ENCODE assay signal across 11 cellular contexts in genomic region chr11:96267001-96267489, GRCh38.
DNase-seq lines count a peak whose midpoint lies in the region; ATAC-seq, FAIRE-seq and TF ChIP-seq lines count a peak whose summit lies in the region.
"Had no signal": no experiment of that assay in that cellular context is flagged by ENCODE, and none has a peak within 500 bp of the region (broad histone marks: within the 10 kb centered on the region; RNA-seq: fewer than 3 reads in every experiment).

No MANE protein-coding gene starts in this region.

- TF ChIP-seq POLR2A in transverse colon (IDR thresholded peaks at IDR 0.05) = no peak

- no peaks in the 10 kb centered on the region for H3K36me3 ChIP-seq in transverse colon

- no peak for TF ChIP-seq CTCF in transverse colon (IDR thresholded peaks at IDR 0.05)

- intact Hi-C loops in transverse colon (cut with DNase I; ENCODE audit: low total_unique reads) = no loop called here

- peaks cover 75% of the 10 kb centered on the region for H3K4me1 Mint-ChIP-seq in activated naive CD4-positive, alpha-beta T cell treated with anti-CD3 and anti-CD28 coated beads, Interleukin-2, amount 10 ng/mL, durations not matched to agents 7 days and 5 days
- H3K4me1 Mint-ChIP-seq in activated CD4-positive, alpha-beta memory T cell treated with anti-CD3 and anti-CD28 coated beads, Interleukin-2, amount 10 ng/mL, durations not matched to agents 7 days and 5 days = peaks cover 62% of the 10 kb centered on the region
- H3K4me1 Mint-ChIP-seq in immature natural killer cell = peaks cover 62 to 87% of the 10 kb centered on the region in 2 donors

- no peaks in the 10 kb centered on the region for H3K27me3 ChIP-seq in transverse colon
- H3K27me3 ChIP-seq: sigmoid colon had no signal

- no peaks in the 10 kb centered on the region for H3K27me3 Mint-ChIP-seq in activated naive CD4-positive, alpha-beta T cell treated with anti-CD3 and anti-CD28 coated beads, Interleukin-2, amount 10 ng/mL, durations not matched to agents 7 days and 5 days
- no peaks in the 10 kb centered on the region for H3K27me3 Mint-ChIP-seq in activated CD4-positive, alpha-beta memory T cell treated with anti-CD3 and anti-CD28 coated beads, Interleukin-2, amount 10 ng/mL, durations not matched to agents 7 days and 5 days
- peaks cover 0 to 1% (median 0%) of the 10 kb centered on the region in 3 donors for H3K27me3 Mint-ChIP-seq in immature natural killer cell (ENCODE audit: low read depth in 3 of 3)

- peaks cover 15% of the 10 kb centered on the region for H3K9me3 Mint-ChIP-seq in activated naive CD4-positive, alpha-beta T cell treated with anti-CD3 and anti-CD28 coated beads, Interleukin-2, amount 10 ng/mL, durations not matched to agents 7 days and 5 days
- peaks cover 10 to 30% of the 10 kb centered on the region in 2 donors for H3K9me3 Mint-ChIP-seq in activated naive CD4-positive, alpha-beta T cell treated with anti-CD3 and anti-CD28 coated beads, Interleukin-2, amount 50 U/mL, for 72 hours
- H3K9me3 Mint-ChIP-seq in activated CD4-positive, alpha-beta memory T cell treated with anti-CD3 and anti-CD28 coated beads, Interleukin-2, amount 10 ng/mL, durations not matched to agents 7 days and 5 days = peaks cover 4% of the 10 kb centered on the region
- H3K9me3 Mint-ChIP-seq in immature natural killer cell = no peaks in the 10 kb centered on the region

- H3K9me3 ChIP-seq in transverse colon = no peaks in the 10 kb centered on the region
- H3K9me3 ChIP-seq: sigmoid colon had no signal

- no peak for FAIRE-seq in frontal cortex (lab: Jason Lieb, UNC)
- FAIRE-seq: astrocyte had no signal

- no peak for TF ChIP-seq EP300 in transverse colon (IDR thresholded peaks at IDR 0.05; ENCODE audit: low read depth)

- H3K27ac Mint-ChIP-seq in activated naive CD4-positive, alpha-beta T cell treated with anti-CD3 and anti-CD28 coated beads, Interleukin-2, amount 10 ng/mL, durations not matched to agents 7 days and 5 days = peak overlapping the region; percentile 93
- peak overlapping the region in 1 of 2 donors; percentile 86 for H3K27ac Mint-ChIP-seq in activated naive CD4-positive, alpha-beta T cell treated with anti-CD3 and anti-CD28 coated beads, Interleukin-2, amount 50 U/mL, for 72 hours
- peak overlapping the region; percentile 76 for H3K27ac Mint-ChIP-seq in activated CD4-positive, alpha-beta memory T cell treated with anti-CD3 and anti-CD28 coated beads, Interleukin-2, amount 10 ng/mL, durations not matched to agents 7 days and 5 days
- peak overlapping the region; percentile 41 to 89 (median 86) for H3K27ac Mint-ChIP-seq in immature natural killer cell

- CTCF ChIA-PET in activated naive CD4-positive, alpha-beta T cell treated with anti-CD3 and anti-CD28 coated beads, Interleukin-2, amount 10 ng/mL, durations not matched to agents 7 days and 5 days (lab: Charles Lee) = interaction anchor here (1.0 to 2.4 kb wide), 4 partner anchors 14 to 76 kb away, joined by 3 to 8 read pairs (median 4); partner anchors contain the start of gene MAML2
- CTCF ChIA-PET in activated CD4-positive, alpha-beta memory T cell treated with anti-CD3 and anti-CD28 coated beads, Interleukin-2, amount 10 ng/mL, durations not matched to agents 7 days and 5 days (lab: Charles Lee) = interaction anchor here (1.0 to 3.2 kb wide), 3 partner anchors 23 to 77 kb away, joined by 3 to 16 read pairs (median 7); partner anchors contain the start of gene MAML2

- in situ Hi-C loops in transverse colon (cut with MboI; ENCODE audit: low pct_ligation_motif_present in 1 of 4, low pct_unique_long_range_greater_than_20kb in 1 of 4, low sequenced_read_pairs in 3 of 4) = no loop called here

- peak overlapping the region; percentile 60 for H3K4me3 Mint-ChIP-seq in activated naive CD4-positive, alpha-beta T cell treated with anti-CD3 and anti-CD28 coated beads, Interleukin-2, amount 10 ng/mL, durations not matched to agents 7 days and 5 days
- H3K4me3 Mint-ChIP-seq in activated CD4-positive, alpha-beta memory T cell treated with anti-CD3 and anti-CD28 coated beads, Interleukin-2, amount 10 ng/mL, durations not matched to agents 7 days and 5 days = peak overlapping the region; percentile 46
- peak overlapping the region; percentile 34 to 82 (median 67) for H3K4me3 Mint-ChIP-seq in immature natural killer cell

- no peak overlapping the region for H3K4me3 ChIP-seq in transverse colon
- H3K4me3 ChIP-seq: sigmoid colon had no signal

- H3K27ac ChIP-seq in transverse colon = peak overlapping the region in 3 of 4 donors; percentile 0 to 26 (median 2)
- H3K27ac ChIP-seq: VCaP had no signal

- peaks cover 0 to 25% (median 0%) of the 10 kb centered on the region in 4 donors for H3K4me1 ChIP-seq in transverse colon

- 65 to 73% methylated on average over 1 of the region's 1 CpG for WGBS in transverse colon (ENCODE audit: low coverage in 1 of 2), 2 donors

- ATAC-seq in activated naive CD4-positive, alpha-beta T cell treated with anti-CD3 and anti-CD28 coated beads, Interleukin-2, amount 50 U/mL, for 72 hours = no peak
- no peak for ATAC-seq in HG02981 (IDR thresholded peaks at IDR 0.05; ENCODE audit: unreplicated experiment)

- DNase-seq in activated naive CD4-positive, alpha-beta T cell treated with anti-CD3 and anti-CD28 coated beads, Interleukin-2, amount 10 ng/mL, durations not matched to agents 7 days and 5 days = no peak
- no peak for DNase-seq in activated naive CD4-positive, alpha-beta T cell treated with anti-CD3 and anti-CD28 coated beads, Interleukin-2, amount 50 U/mL, for 72 hours (ENCODE audit: low spot score in 2 of 2)
- DNase-seq in activated CD4-positive, alpha-beta memory T cell treated with anti-CD3 and anti-CD28 coated beads, Interleukin-2, amount 10 ng/mL, durations not matched to agents 7 days and 5 days = no peak
- DNase-seq in immature natural killer cell = no peak
- DNase-seq in transverse colon = no peak
- DNase-seq in frontal cortex (ENCODE audit: low spot score in 2 of 2) = no peak
- no peak for DNase-seq in effector CD8-positive, alpha-beta T cell (lab: John Stamatoyannopoulos, UW)
- DNase-seq: sigmoid colon had no signal

- POLR2A ChIA-PET in activated CD4-positive, alpha-beta memory T cell treated with anti-CD3 and anti-CD28 coated beads, Interleukin-2, amount 10 ng/mL, durations not matched to agents 7 days and 5 days (lab: Charles Lee) = interaction anchor here (1.0 to 2.6 kb wide), 7 partner anchors 8 to 76 kb away, joined by 3 to 13 read pairs (median 6); partner anchors contain the start of gene MAML2

- H3K36me3 Mint-ChIP-seq in activated naive CD4-positive, alpha-beta T cell treated with anti-CD3 and anti-CD28 coated beads, Interleukin-2, amount 10 ng/mL, durations not matched to agents 7 days and 5 days = peaks cover 62% of the 10 kb centered on the region
- H3K36me3 Mint-ChIP-seq in activated naive CD4-positive, alpha-beta T cell treated with anti-CD3 and anti-CD28 coated beads, Interleukin-2, amount 50 U/mL, for 72 hours = peaks cover 16 to 54% of the 10 kb centered on the region in 2 donors
- peaks cover 43% of the 10 kb centered on the region for H3K36me3 Mint-ChIP-seq in activated CD4-positive, alpha-beta memory T cell treated with anti-CD3 and anti-CD28 coated beads, Interleukin-2, amount 10 ng/mL, durations not matched to agents 7 days and 5 days (ENCODE audit: low read depth)
- H3K36me3 Mint-ChIP-seq in immature natural killer cell = peaks cover 6 to 13% (median 7%) of the 10 kb centered on the region in 3 donors
